1 cellular context compared by ENCODE assay signal in the genomic region with DNA sequence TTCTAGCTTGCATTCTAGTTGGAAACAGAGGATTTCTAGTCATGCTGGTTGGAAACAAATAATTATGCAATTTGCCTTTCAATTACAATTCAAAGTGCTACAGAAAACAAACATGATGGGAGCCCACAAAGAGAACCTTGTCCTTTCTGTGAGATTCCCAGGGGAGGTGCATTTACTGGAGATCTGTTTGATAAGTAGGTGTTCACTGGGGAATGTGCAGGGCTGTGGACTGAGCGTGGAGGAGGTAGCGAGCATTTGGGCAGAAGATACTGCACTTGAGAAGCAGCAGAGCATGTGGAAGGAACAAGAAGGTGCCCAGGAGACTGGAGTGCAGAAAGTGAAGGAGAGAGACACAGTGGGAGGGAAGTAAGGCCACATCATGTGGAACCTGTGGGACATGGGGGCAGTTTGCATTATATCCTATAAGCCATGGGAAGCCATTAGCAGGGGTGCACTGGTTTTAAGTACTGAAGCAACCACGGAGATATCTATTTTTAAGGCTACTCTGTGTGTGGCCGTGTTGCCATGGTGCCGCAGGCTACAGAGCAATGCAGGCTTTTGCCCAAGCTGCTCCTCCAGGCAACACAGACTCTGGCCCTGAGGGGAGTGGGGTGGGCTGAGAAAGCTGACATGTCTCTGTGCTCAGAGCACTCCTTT.
TF ChIP-seq lines count a peak whose summit lies in the region.

No MANE protein-coding gene starts in this region.

TF ChIP-seq in HepG2, 621 proteins besides CTCF, POLR2A, EP300 and RAD21 (continued from another document and continues in another):
- TF ChIP-seq, protein P1, sequence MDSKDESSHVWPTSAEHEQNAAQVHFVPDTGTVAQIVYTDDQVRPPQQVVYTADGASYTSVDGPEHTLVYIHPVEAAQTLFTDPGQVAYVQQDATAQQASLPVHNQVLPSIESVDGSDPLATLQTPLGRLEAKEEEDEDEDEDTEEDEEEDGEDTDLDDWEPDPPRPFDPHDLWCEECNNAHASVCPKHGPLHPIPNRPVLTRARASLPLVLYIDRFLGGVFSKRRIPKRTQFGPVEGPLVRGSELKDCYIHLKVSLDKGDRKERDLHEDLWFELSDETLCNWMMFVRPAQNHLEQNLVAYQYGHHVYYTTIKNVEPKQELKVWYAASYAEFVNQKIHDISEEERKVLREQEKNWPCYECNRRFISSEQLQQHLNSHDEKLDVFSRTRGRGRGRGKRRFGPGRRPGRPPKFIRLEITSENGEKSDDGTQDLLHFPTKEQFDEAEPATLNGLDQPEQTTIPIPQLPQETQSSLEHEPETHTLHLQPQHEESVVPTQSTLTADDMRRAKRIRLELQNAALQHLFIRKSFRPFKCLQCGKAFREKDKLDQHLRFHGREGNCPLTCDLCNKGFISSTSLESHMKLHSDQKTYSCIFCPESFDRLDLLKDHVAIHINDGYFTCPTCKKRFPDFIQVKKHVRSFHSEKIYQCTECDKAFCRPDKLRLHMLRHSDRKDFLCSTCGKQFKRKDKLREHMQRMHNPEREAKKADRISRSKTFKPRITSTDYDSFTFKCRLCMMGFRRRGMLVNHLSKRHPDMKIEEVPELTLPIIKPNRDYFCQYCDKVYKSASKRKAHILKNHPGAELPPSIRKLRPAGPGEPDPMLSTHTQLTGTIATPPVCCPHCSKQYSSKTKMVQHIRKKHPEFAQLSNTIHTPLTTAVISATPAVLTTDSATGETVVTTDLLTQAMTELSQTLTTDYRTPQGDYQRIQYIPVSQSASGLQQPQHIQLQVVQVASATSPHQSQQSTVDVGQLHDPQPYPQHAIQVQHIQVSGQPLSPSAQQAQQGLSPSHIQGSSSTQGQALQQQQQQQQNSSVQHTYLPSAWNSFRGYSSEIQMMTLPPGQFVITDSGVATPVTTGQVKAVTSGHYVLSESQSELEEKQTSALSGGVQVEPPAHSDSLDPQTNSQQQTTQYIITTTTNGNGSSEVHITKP (CRISPR knock-in tag; IDR thresholded peaks at IDR 0.05; ENCODE audit: low read depth) = 0 out of 2 replicates have a peak, but pooled peaks have one; percentile 51
- TF ChIP-seq ZNF343 (CRISPR knock-in tag; IDR thresholded peaks at IDR 0.05) (0 out of 2 replicates have a peak, but pooled peaks have one; percentile 22), SATB2 (CRISPR knock-in tag; IDR thresholded peaks at IDR 0.05) (no peak), CC2D1A (CRISPR knock-in tag; IDR thresholded peaks at IDR 0.05) (no peak), ZNF703 (CRISPR knock-in tag; IDR thresholded peaks at IDR 0.05; ENCODE audit: borderline replicate concordance) (no peak), GLI4 (CRISPR knock-in tag; IDR thresholded peaks at IDR 0.05; ENCODE audit: borderline replicate concordance) (no peak), SIX4 (CRISPR knock-in tag; IDR thresholded peaks at IDR 0.05) (no peak), TEAD2 (CRISPR knock-in tag; IDR thresholded peaks at IDR 0.05) (no peak), ZBTB7B (CRISPR knock-in tag; IDR thresholded peaks at IDR 0.05) (peak; percentile 80; the same call in 1 of the 2 replicates), ZNF138 (CRISPR knock-in tag; IDR thresholded peaks at IDR 0.05; ENCODE audit: low read depth) (0 out of 2 replicates have a peak, but pooled peaks have one; percentile 74), ZNF225 (CRISPR knock-in tag; IDR thresholded peaks at IDR 0.05) (no peak), ZNF891 (CRISPR knock-in tag; IDR thresholded peaks at IDR 0.05) (no peak), ZNF326 (CRISPR knock-in tag; IDR thresholded peaks at IDR 0.05; ENCODE audit: borderline replicate concordance) (no peak), ZNF644 (CRISPR knock-in tag; IDR thresholded peaks at IDR 0.05; ENCODE audit: low read depth) (peak; percentile 54; the same call in 1 of the 2 replicates), ZNF331 (CRISPR knock-in tag; IDR thresholded peaks at IDR 0.05) (peak; percentile 63), ZNF83 (CRISPR knock-in tag; IDR thresholded peaks at IDR 0.05; ENCODE audit: borderline replicate concordance) (0 out of 2 replicates have a peak, but pooled peaks have one; percentile 80), CREB1 (IDR thresholded peaks at IDR 0.05) (no peak), CREB1 (CRISPR knock-in tag; IDR thresholded peaks at IDR 0.05) (peak; percentile 62), MIER3 (CRISPR knock-in tag; IDR thresholded peaks at IDR 0.05; ENCODE audit: borderline replicate concordance) (peak; percentile 58; the same call in 1 of the 2 replicates), ZNF556 (CRISPR knock-in tag; IDR thresholded peaks at IDR 0.05; ENCODE audit: borderline replicate concordance) (peak; percentile 74; the same call in 1 of the 2 replicates), ZNF256 (CRISPR knock-in tag; conservative IDR thresholded peaks at IDR 0.05) (no peak), ZMAT3 (CRISPR knock-in tag; conservative IDR thresholded peaks at IDR 0.05) (no peak), ZNF558 (CRISPR knock-in tag; IDR thresholded peaks at IDR 0.05; ENCODE audit: borderline replicate concordance) (no peak), ZNF367 (CRISPR knock-in tag; IDR thresholded peaks at IDR 0.05; ENCODE audit: borderline replicate concordance) (no peak), XBP1 (CRISPR knock-in tag; IDR thresholded peaks at IDR 0.05) (no peak), ZNF136 (CRISPR knock-in tag; IDR thresholded peaks at IDR 0.05; ENCODE audit: low read depth) (no peak), MED8 (CRISPR knock-in tag; IDR thresholded peaks at IDR 0.05; ENCODE audit: insufficient replicate concordance) (no peak), ZFP1 (CRISPR knock-in tag; IDR thresholded peaks at IDR 0.05) (peak; percentile 83; the same call in 1 of the 2 replicates), ZSCAN9 (CRISPR knock-in tag; IDR thresholded peaks at IDR 0.05; ENCODE audit: borderline replicate concordance) (peak; percentile 69; the same call in 1 of the 2 replicates), ZNF570 (CRISPR knock-in tag; IDR thresholded peaks at IDR 0.05; ENCODE audit: borderline replicate concordance) (peak; percentile 52; the same call in 1 of the 2 replicates), MED13 (CRISPR knock-in tag; IDR thresholded peaks at IDR 0.05) (peak; percentile 89), SETDB1 (CRISPR knock-in tag; IDR thresholded peaks at IDR 0.05; ENCODE audit: borderline replicate concordance) (no peak), MLLT10 (CRISPR knock-in tag; IDR thresholded peaks at IDR 0.05) (no peak), ZNF101 (CRISPR knock-in tag; IDR thresholded peaks at IDR 0.05; ENCODE audit: borderline replicate concordance, low read depth) (no peak), BHLHE40 (IDR thresholded peaks at IDR 0.05; ENCODE audit: low read length) (no peak; the same call in 1 of the 2 replicates), ISX (CRISPR knock-in tag; conservative IDR thresholded peaks at IDR 0.05) (no peak), REPIN1 (CRISPR knock-in tag; IDR thresholded peaks at IDR 0.05; ENCODE audit: borderline replicate concordance, low read depth) (peak; percentile 57; the same call in 1 of the 2 replicates)
- TF ChIP-seq, protein P2, sequence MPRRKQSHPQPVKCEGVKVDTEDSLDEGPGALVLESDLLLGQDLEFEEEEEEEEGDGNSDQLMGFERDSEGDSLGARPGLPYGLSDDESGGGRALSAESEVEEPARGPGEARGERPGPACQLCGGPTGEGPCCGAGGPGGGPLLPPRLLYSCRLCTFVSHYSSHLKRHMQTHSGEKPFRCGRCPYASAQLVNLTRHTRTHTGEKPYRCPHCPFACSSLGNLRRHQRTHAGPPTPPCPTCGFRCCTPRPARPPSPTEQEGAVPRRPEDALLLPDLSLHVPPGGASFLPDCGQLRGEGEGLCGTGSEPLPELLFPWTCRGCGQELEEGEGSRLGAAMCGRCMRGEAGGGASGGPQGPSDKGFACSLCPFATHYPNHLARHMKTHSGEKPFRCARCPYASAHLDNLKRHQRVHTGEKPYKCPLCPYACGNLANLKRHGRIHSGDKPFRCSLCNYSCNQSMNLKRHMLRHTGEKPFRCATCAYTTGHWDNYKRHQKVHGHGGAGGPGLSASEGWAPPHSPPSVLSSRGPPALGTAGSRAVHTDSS (CRISPR knock-in tag; conservative IDR thresholded peaks at IDR 0.05) = no peak
- TF ChIP-seq, protein P3, sequence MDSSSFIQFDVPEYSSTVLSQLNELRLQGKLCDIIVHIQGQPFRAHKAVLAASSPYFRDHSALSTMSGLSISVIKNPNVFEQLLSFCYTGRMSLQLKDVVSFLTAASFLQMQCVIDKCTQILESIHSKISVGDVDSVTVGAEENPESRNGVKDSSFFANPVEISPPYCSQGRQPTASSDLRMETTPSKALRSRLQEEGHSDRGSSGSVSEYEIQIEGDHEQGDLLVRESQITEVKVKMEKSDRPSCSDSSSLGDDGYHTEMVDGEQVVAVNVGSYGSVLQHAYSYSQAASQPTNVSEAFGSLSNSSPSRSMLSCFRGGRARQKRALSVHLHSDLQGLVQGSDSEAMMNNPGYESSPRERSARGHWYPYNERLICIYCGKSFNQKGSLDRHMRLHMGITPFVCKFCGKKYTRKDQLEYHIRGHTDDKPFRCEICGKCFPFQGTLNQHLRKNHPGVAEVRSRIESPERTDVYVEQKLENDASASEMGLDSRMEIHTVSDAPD (CRISPR knock-in tag; IDR thresholded peaks at IDR 0.05) = no peak
- TF ChIP-seq, protein P4, sequence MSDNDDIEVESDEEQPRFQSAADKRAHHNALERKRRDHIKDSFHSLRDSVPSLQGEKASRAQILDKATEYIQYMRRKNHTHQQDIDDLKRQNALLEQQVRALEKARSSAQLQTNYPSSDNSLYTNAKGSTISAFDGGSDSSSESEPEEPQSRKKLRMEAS (IDR thresholded peaks at IDR 0.05) = no peak; the same call in 1 of the 2 replicates
- TF ChIP-seq, protein P5, sequence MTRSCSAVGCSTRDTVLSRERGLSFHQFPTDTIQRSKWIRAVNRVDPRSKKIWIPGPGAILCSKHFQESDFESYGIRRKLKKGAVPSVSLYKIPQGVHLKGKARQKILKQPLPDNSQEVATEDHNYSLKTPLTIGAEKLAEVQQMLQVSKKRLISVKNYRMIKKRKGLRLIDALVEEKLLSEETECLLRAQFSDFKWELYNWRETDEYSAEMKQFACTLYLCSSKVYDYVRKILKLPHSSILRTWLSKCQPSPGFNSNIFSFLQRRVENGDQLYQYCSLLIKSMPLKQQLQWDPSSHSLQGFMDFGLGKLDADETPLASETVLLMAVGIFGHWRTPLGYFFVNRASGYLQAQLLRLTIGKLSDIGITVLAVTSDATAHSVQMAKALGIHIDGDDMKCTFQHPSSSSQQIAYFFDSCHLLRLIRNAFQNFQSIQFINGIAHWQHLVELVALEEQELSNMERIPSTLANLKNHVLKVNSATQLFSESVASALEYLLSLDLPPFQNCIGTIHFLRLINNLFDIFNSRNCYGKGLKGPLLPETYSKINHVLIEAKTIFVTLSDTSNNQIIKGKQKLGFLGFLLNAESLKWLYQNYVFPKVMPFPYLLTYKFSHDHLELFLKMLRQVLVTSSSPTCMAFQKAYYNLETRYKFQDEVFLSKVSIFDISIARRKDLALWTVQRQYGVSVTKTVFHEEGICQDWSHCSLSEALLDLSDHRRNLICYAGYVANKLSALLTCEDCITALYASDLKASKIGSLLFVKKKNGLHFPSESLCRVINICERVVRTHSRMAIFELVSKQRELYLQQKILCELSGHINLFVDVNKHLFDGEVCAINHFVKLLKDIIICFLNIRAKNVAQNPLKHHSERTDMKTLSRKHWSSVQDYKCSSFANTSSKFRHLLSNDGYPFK (CRISPR knock-in tag; IDR thresholded peaks at IDR 0.05; ENCODE audit: borderline replicate concordance) = peak; percentile 59; the same call in 1 of the 2 replicates
- TF ChIP-seq, protein P6, sequence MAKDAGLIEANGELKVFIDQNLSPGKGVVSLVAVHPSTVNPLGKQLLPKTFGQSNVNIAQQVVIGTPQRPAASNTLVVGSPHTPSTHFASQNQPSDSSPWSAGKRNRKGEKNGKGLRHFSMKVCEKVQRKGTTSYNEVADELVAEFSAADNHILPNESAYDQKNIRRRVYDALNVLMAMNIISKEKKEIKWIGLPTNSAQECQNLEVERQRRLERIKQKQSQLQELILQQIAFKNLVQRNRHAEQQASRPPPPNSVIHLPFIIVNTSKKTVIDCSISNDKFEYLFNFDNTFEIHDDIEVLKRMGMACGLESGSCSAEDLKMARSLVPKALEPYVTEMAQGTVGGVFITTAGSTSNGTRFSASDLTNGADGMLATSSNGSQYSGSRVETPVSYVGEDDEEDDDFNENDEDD (CRISPR knock-in tag; IDR thresholded peaks at IDR 0.05; ENCODE audit: borderline replicate concordance) = peak; percentile 53; the same call in 1 of the 2 replicates
- TF ChIP-seq, protein P7, sequence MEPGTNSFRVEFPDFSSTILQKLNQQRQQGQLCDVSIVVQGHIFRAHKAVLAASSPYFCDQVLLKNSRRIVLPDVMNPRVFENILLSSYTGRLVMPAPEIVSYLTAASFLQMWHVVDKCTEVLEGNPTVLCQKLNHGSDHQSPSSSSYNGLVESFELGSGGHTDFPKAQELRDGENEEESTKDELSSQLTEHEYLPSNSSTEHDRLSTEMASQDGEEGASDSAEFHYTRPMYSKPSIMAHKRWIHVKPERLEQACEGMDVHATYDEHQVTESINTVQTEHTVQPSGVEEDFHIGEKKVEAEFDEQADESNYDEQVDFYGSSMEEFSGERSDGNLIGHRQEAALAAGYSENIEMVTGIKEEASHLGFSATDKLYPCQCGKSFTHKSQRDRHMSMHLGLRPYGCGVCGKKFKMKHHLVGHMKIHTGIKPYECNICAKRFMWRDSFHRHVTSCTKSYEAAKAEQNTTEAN (CRISPR knock-in tag; conservative IDR thresholded peaks at IDR 0.05) = no peak; the same call in 1 of the 2 replicates
